5 cellular contexts compared by ENCODE assay signal in the genomic region with DNA sequence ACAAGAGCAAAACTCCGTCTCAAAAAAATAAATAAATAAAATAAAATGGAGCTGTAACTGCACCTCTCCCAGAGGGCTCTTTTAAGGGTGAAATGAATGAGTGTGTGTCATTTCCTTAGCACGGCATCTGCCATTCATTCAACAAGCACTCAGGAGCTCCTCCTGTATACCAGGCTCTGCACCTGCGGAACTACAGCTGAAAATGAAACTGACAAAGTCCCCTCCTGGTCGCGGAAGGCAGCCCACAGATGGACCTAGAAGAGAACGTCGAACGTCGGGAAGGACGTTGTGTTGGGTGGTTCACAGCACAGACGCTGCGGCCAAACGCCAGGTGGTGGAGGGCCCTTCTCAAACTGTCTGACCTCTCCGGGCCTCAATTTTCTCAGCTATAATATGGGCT.
"Had no signal": no experiment of that assay in that cellular context is flagged by ENCODE, and none has a peak within 500 bp of the region (broad histone marks: within the 10 kb centered on the region; RNA-seq: fewer than 3 reads in every experiment).

No MANE protein-coding gene starts in this region.

- DNase-seq: IMR-90, KBM-7 had no signal

- H3K4me3 ChIP-seq: K562 had no signal

- H3K27ac ChIP-seq: HL-60 had no signal

- ATAC-seq: HepG2, K562 had no signal

- FAIRE-seq: HepG2, K562 had no signal
